1 cellular context compared by ENCODE assay signal in the genomic region with DNA sequence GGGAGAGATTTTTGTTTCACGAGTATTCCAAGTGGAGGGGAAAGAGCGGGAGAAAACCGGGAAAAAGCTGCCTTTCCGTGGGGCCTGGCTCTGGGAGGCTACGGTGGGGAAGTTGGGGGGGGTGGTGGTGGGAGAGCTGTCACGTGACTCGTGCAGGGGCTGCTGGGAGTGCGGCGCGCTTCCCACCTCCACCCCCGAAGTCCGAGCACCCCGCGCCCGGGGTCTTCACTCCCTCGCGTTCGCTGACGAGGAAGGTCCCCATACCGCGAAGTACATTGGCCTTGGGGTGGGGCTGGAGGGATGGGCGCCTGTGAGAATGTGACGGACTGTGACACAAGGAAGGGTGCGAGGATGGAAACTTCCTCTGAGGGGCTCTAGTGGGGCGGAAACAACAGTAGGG.
TF ChIP-seq lines count a peak whose summit lies in the region.

A gene with protein sequence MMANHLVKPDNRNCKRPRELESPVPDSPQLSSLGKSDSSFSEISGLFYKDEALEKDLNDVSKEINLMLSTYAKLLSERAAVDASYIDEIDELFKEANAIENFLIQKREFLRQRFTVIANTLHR (plus strand): TSS at position 228 of the 400 bp plus-strand sequence. CDS start 1,897 bp downstream, outside the sequence.

TF ChIP-seq in HepG2, 621 proteins besides CTCF, POLR2A, EP300 and RAD21:
- TF ChIP-seq ONECUT2 (CRISPR knock-in tag; IDR thresholded peaks at IDR 0.05) (no peak), MBNL3 (CRISPR knock-in tag; conservative IDR thresholded peaks at IDR 0.05) (no peak), ZNF747 (CRISPR knock-in tag; IDR thresholded peaks at IDR 0.05; ENCODE audit: borderline replicate concordance) (no peak)
